Comparison of ENCODE assay signal across 27 cellular contexts in the genomic region with DNA sequence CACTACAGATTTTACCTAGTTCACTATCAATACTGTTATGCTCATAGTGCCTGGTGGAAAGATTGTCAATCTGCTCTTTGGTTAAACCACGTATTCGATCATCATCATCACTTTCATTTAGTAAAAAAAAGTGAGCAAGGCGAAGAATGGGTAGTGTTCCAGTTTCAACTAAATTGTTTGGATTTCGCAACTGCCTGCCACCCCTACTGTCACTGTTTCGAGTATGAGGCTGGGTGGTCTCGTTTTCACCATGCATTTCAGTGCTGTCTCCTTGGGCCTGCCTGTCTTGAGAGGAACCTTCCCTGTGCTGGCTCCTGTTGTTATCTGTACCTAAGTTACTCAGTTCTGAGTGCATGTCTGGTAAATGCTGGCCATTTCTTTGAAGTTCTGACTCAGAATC.
"Had no signal": no experiment of that assay in that cellular context is flagged by ENCODE, and none has a peak within 500 bp of the region (broad histone marks: within the 10 kb centered on the region; RNA-seq: fewer than 3 reads in every experiment).

No MANE protein-coding gene starts in this region.

- H3K4me1 Mint-ChIP-seq: nephron, neural progenitor cell had no signal

- H3K4me1 ChIP-seq: neural progenitor cell, parathyroid adenoma, right atrium auricular region, sigmoid colon, upper lobe of left lung had no signal

- H3K4me3 ChIP-seq: dorsolateral prefrontal cortex, gastrocnemius medialis, heart left ventricle, hepatocyte, neural progenitor cell, prostate gland, right atrium auricular region, sigmoid colon, thoracic aorta, tibial nerve, upper lobe of left lung had no signal

- H3K9me3 ChIP-seq: gastrocnemius medialis, heart left ventricle, prostate gland, right atrium auricular region, sigmoid colon, thoracic aorta, tibial nerve, upper lobe of left lung had no signal

- H3K27me3 Mint-ChIP-seq: naive thymus-derived CD4-positive, alpha-beta T cell; stimulated activated memory B cell treated with anti-CD40 and anti-IgM and Interleukin-4, amounts not matched to agents 10 μg/mL and 1 μg/mL and 100 μg/mL, for 72 hours had no signal

- H3K27ac Mint-ChIP-seq: nephron; neural progenitor cell; stimulated activated memory B cell treated with anti-CD40 and anti-IgM and Interleukin-4, amounts not matched to agents 10 μg/mL and 1 μg/mL and 100 μg/mL, for 72 hours had no signal

- H3K27ac ChIP-seq: dorsolateral prefrontal cortex, gastrocnemius medialis, heart left ventricle, hepatocyte, neural progenitor cell, parathyroid adenoma, prostate gland, right atrium auricular region, sigmoid colon, thoracic aorta, tibial nerve, upper lobe of left lung had no signal

- H3K27me3 ChIP-seq: dorsolateral prefrontal cortex, gastrocnemius medialis, heart left ventricle, hepatocyte, neural progenitor cell, right atrium auricular region, sigmoid colon, tibial nerve, upper lobe of left lung had no signal

- DNase-seq: dorsolateral prefrontal cortex; effector CD4-positive, alpha-beta T cell; foreskin fibroblast; gastrocnemius medialis; heart left ventricle; kidney; mesendoderm; midbrain; naive thymus-derived CD4-positive, alpha-beta T cell; sigmoid colon; stimulated activated CD4-positive, alpha-beta T cell treated with anti-CD3 and anti-CD28 coated beads, Interleukin-4, amount 100 ng/mL, for 4 hours; stimulated activated naive CD8-positive, alpha-beta T cell treated with anti-CD3 and anti-CD28 coated beads, Interleukin-15, Interleukin-2, amounts not matched to agents 100 U/mL and 50 U/mL, for 24 hours; substantia nigra; upper lobe of left lung had no signal

- ATAC-seq: esophagus mucosa; gastrocnemius medialis; heart left ventricle; left lobe of liver; naive thymus-derived CD4-positive, alpha-beta T cell; stimulated activated memory B cell treated with anti-CD40 and anti-IgM and Interleukin-4, amounts not matched to agents 10 μg/mL and 1 μg/mL and 100 μg/mL, for 72 hours; stimulated activated naive CD8-positive, alpha-beta T cell treated with anti-CD3 and anti-CD28 coated beads, Interleukin-15, Interleukin-2, amounts not matched to agents 100 U/mL and 50 U/mL, for 24 hours had no signal

- H3K9me3 Mint-ChIP-seq: naive thymus-derived CD4-positive, alpha-beta T cell; nephron; neural progenitor cell; stimulated activated memory B cell treated with anti-CD40 and anti-IgM and Interleukin-4, amounts not matched to agents 10 μg/mL and 1 μg/mL and 100 μg/mL, for 72 hours had no signal

- FAIRE-seq: colon, urothelium cell line had no signal

- H3K4me3 Mint-ChIP-seq: naive thymus-derived CD4-positive, alpha-beta T cell; nephron; neural progenitor cell; stimulated activated memory B cell treated with anti-CD40 and anti-IgM and Interleukin-4, amounts not matched to agents 10 μg/mL and 1 μg/mL and 100 μg/mL, for 72 hours had no signal
